ENCODE assay signal across 7 cellular contexts in the genomic region with DNA sequence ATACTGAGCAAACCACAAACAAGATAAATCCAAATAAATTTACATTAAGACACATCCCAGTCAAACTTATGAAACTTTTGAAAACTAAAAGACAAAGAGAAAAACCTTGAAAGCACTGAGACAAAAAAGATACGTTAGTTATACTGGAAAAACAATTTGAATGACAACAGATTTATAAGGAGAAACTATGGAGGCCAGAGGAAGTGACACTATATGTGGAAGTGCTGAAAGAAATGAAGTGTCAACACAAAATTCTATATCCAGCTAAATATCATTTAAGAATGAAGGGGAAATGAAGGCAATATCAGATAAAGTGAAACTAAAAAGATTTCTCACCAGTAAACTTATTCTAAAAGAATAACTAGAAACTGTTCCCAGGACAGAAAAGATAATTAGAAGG.
"Had no signal": no experiment of that assay in that cellular context is flagged by ENCODE, and none has a peak within 500 bp of the region (broad histone marks: within the 10 kb centered on the region; RNA-seq: fewer than 3 reads in every experiment).

No MANE protein-coding gene starts in this region.

- DNase-seq: H9, HCEC 1CT, KG1 had no signal

- H3K4me3 ChIP-seq: GM23338 had no signal

- ATAC-seq: GM23338 had no signal

- H2AFZ ChIP-seq: GM23338 had no signal

- H3K4me2 ChIP-seq: GM23338 had no signal

- FAIRE-seq: H1, H54, HTR-8/SVneo had no signal
